ENCODE assay signal across 37 cellular contexts in the genomic region with DNA sequence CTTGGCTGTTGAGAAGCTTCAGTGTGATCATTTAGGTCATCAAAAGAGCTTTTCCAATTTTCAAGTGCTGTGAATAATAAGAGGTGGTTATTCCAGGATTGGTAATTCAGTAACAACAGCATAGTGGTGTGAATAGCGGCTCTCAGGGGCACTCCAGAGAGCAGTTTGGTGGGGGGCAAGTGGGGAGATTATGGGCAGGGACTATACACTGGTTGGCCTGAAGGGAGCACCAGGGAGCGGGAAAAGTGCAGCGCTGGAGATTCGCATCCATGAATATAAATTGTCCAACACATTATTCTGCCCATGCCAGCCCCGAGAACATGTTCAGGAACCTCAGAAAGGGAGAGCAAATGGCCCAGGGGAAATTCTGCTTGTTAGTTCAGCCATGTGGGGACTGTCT. TPM values are rescaled to one million over a fixed set of nuclear protein-coding genes. Genes with fewer than 3 reads are reported as not detected.
DNase-seq lines count a peak whose midpoint lies in the region; ATAC-seq and TF ChIP-seq lines count a peak whose summit lies in the region.
"Had no signal": no experiment of that assay in that cellular context is flagged by ENCODE, and none has a peak within 500 bp of the region (broad histone marks: within the 10 kb centered on the region; RNA-seq: fewer than 3 reads in every experiment).

No MANE protein-coding gene starts in this region.

- H2BK20ac ChIP-seq in H9 (ENCODE audit: low read depth, low read length, poor library complexity, severe bottlenecking) = no peak overlapping the region

- H3K9ac ChIP-seq in DND-41 (ENCODE audit: low read depth, low read length) = no peak overlapping the region
- no peak overlapping the region for H3K9ac ChIP-seq in H9 (ENCODE audit: extremely low read depth, insufficient read length, low read length)
- H3K9ac ChIP-seq in SK-N-SH = no peak overlapping the region
- H3K9ac ChIP-seq: BLaER1 treated with 17β-estradiol and CSF1 and Interleukin-3, amounts not matched to agents 10 nM and 100 nM; parathyroid adenoma had no signal

- H3K4me3 ChIP-seq in DND-41 (ENCODE audit: low read depth in 1 of 2, low read length in 2 of 2) (no peak overlapping the region), SK-N-SH (ENCODE audit: low read depth in 2 of 2, low read length in 1 of 2) (no peak overlapping the region)
- H3K4me3 ChIP-seq: BLaER1 treated with 17β-estradiol and CSF1 and Interleukin-3, amounts not matched to agents 10 nM and 100 nM; colonic mucosa; right atrium auricular region; SK-N-MC; smooth muscle cell; uterus had no signal

- H4K20me1 ChIP-seq in DND-41 (ENCODE audit: insufficient read depth, low read length) (no peaks in the 10 kb centered on the region), H9 (ENCODE audit: control insufficient read depth, insufficient read depth, insufficient read length) (no peaks in the 10 kb centered on the region), SK-N-SH (ENCODE audit: insufficient read depth) (no peaks in the 10 kb centered on the region)
- H4K20me1 ChIP-seq: BLaER1 treated with 17β-estradiol and CSF1 and Interleukin-3, amounts not matched to agents 10 nM and 100 nM had no signal

- TF ChIP-seq RAD21 in SK-N-SH (IDR thresholded peaks at IDR 0.05; ENCODE audit: low read length) = 0 out of 2 replicates have a peak, but pooled peaks have one; percentile 15

- no peak for ATAC-seq in DND-41 (ENCODE audit: insufficient read depth, low read depth)
- ATAC-seq: activated CD8-positive, alpha-beta memory T cell treated with anti-CD3 and anti-CD28 coated beads, Interleukin-2, amount 10 ng/mL, durations not matched to agents 7 days and 5 days; stimulated activated naive CD8-positive, alpha-beta T cell treated with anti-CD3 and anti-CD28 coated beads, Interleukin-15, amount 100 ng/mL, for 72 hours had no signal

- H3K27me3 ChIP-seq in DND-41 (ENCODE audit: insufficient read depth, low read length, poor library complexity) (no peaks in the 10 kb centered on the region), H9 (ENCODE audit: insufficient read depth, low read length) (no peaks in the 10 kb centered on the region), SK-N-SH (ENCODE audit: insufficient read depth) (peaks cover 14% of the 10 kb centered on the region; the same call in 1 of the 2 replicates)
- H3K27me3 ChIP-seq: BLaER1 treated with 17β-estradiol and CSF1 and Interleukin-3, amounts not matched to agents 10 nM and 100 nM; colonic mucosa; right atrium auricular region; uterus had no signal

- no peak overlapping the region for H4K5ac ChIP-seq in H9 (ENCODE audit: insufficient read length, low read depth, low read length)

- H3K56ac ChIP-seq in H9 (ENCODE audit: insufficient read length, low read depth, low read length) = no peak overlapping the region

- H3K36me3 ChIP-seq in DND-41 (ENCODE audit: insufficient read depth, low read length) (no peaks in the 10 kb centered on the region), SK-N-SH (replicated peaks in 1 of 2; ENCODE audit: control insufficient read depth in 1 of 2, insufficient read depth in 2 of 2, low read length in 1 of 2) (no peaks in the 10 kb centered on the region)
- H3K36me3 ChIP-seq: BLaER1 treated with 17β-estradiol and CSF1 and Interleukin-3, amounts not matched to agents 10 nM and 100 nM; colonic mucosa; right atrium auricular region; uterus had no signal

- H3K4me3 Mint-ChIP-seq in H9 = no peak overlapping the region
- H3K4me3 Mint-ChIP-seq: activated CD8-positive, alpha-beta memory T cell treated with anti-CD3 and anti-CD28 coated beads, Interleukin-2, amount 10 ng/mL, durations not matched to agents 7 days and 5 days; memory B cell; neural crest cell; stimulated activated naive CD8-positive, alpha-beta T cell treated with anti-CD3 and anti-CD28 coated beads, Interleukin-15, amount 100 ng/mL, for 72 hours; T-helper 1 cell treated with Interleukin-12 subunit alpha and Interleukin-12 subunit beta and Interleukin-4 antibody, amounts not matched to agents 30 μg/mL and 1 μg/mL, for 36 hours had no signal

- CTCF ChIA-PET in SK-N-SH (lab: Yijun Ruan, JAX) = no interaction called here

- H3K9me3 ChIP-seq in DND-41 (ENCODE audit: insufficient read depth, low read length, severe bottlenecking) (no peaks in the 10 kb centered on the region), H9 (ENCODE audit: control insufficient read depth, low read depth, low read length) (no peaks in the 10 kb centered on the region), SK-N-SH (no peaks in the 10 kb centered on the region)
- H3K9me3 ChIP-seq: BLaER1 treated with 17β-estradiol and CSF1 and Interleukin-3, amounts not matched to agents 10 nM and 100 nM; colonic mucosa; right atrium auricular region; uterus had no signal

- DNase-seq in DND-41 = no peak
- DNase-seq in H9 = no peak
- no peak for DNase-seq in SK-N-SH
- peak; percentile 28 for DNase-seq in iPS-NIHi7 (ENCODE audit: extremely low spot score)
- DNase-seq in stimulated activated CD4-positive, alpha-beta T cell treated with anti-CD3 and anti-CD28 coated beads, Interleukin-4, amount 100 ng/mL, for 1 hour = no peak
- DNase-seq in stimulated activated CD4-positive, alpha-beta T cell treated with anti-CD3 and anti-CD28 coated beads, Interleukin-1b, Interleukin-23, amount 100 ng/mL, for 48 hours = no peak
- no peak for DNase-seq in activated T-cell treated with anti-CD3 and anti-CD28 coated beads for 4 hours
- DNase-seq: activated CD4-positive, alpha-beta T cell treated with anti-CD3 and anti-CD28 coated beads, Interleukin-2, amount 50 U/mL, for 4 hours; activated CD8-positive, alpha-beta memory T cell treated with anti-CD3 and anti-CD28 coated beads, Interleukin-2, amount 10 ng/mL, durations not matched to agents 7 days and 5 days; activated gamma-delta T cell treated with Interleukin-2 at 50 U/mL for 16 hours; activated T-cell treated with anti-CD3 and anti-CD28 coated beads, Interleukin-2, amount 50 U/mL, for 48 hours; colonic mucosa; COR-L47; effector CD8-positive, alpha-beta T cell; glutamatergic neuron; KG1; MM.1S; NCI-H1417; NCI-H2029 treated with DMSO at 0.1 percent for 48 hours; NCI-H2227 treated with DMSO at 0.1 percent for 48 hours; NCI-H526 treated with DMSO at 0.1 percent for 48 hours; stimulated activated CD4-positive, alpha-beta T cell treated with anti-CD3 and anti-CD28 coated beads, Interleukin-2, amount 100 ng/mL, for 24 hours; stimulated activated CD8-positive, alpha-beta memory T cell treated with anti-CD3 and anti-CD28 coated beads, Interleukin-4, amount 100 ng/mL, for 48 hours; stimulated activated naive CD8-positive, alpha-beta T cell treated with anti-CD3 and anti-CD28 coated beads, Interleukin-15, amount 100 ng/mL, for 72 hours; uterus had no signal

- no peak overlapping the region for H2BK15ac ChIP-seq in H9 (ENCODE audit: low read depth, low read length)

- no peak overlapping the region for H3K27ac Mint-ChIP-seq in H9
- H3K27ac Mint-ChIP-seq: activated CD8-positive, alpha-beta memory T cell treated with anti-CD3 and anti-CD28 coated beads, Interleukin-2, amount 10 ng/mL, durations not matched to agents 7 days and 5 days; memory B cell; T-helper 1 cell treated with Interleukin-12 subunit alpha and Interleukin-12 subunit beta and Interleukin-4 antibody, amounts not matched to agents 30 μg/mL and 1 μg/mL, for 36 hours had no signal

- no peaks in the 10 kb centered on the region for H3K36me3 Mint-ChIP-seq in H9 (ENCODE audit: insufficient read depth in 1 of 3, low read depth in 3 of 3)
- H3K36me3 Mint-ChIP-seq: activated CD8-positive, alpha-beta memory T cell treated with anti-CD3 and anti-CD28 coated beads, Interleukin-2, amount 10 ng/mL, durations not matched to agents 7 days and 5 days; memory B cell had no signal

- H2AK5ac ChIP-seq in H9 (ENCODE audit: insufficient read length, low read length) = no peak overlapping the region

- H3K23ac ChIP-seq in H9 (ENCODE audit: insufficient read length, low read depth, low read length) = no peak overlapping the region

- no peak overlapping the region for H3T11ph ChIP-seq in H9 (ENCODE audit: low read length)

- H3K4me1 ChIP-seq in DND-41 (ENCODE audit: insufficient read depth, low read length) (no peaks in the 10 kb centered on the region), H9 (ENCODE audit: insufficient read depth, low read length) (no peaks in the 10 kb centered on the region), SK-N-SH (ENCODE audit: control insufficient read depth in 1 of 2, insufficient read depth in 2 of 2, low read depth in 1 of 2, low read length in 1 of 2) (no peaks in the 10 kb centered on the region)
- H3K4me1 ChIP-seq: colonic mucosa, parathyroid adenoma, right atrium auricular region, uterus had no signal

- H3K27ac ChIP-seq in DND-41 (ENCODE audit: low read length) = no peak overlapping the region
- H3K27ac ChIP-seq in H9 (ENCODE audit: insufficient read length, low read depth, low read length) = no peak overlapping the region
- no peak overlapping the region for H3K27ac ChIP-seq in SK-N-SH (ENCODE audit: low read depth in 2 of 2, low read length in 1 of 2)
- H3K27ac ChIP-seq: BLaER1 treated with 17β-estradiol and CSF1 and Interleukin-3, amounts not matched to agents 10 nM and 100 nM; colonic mucosa; epithelial cell of prostate; parathyroid adenoma; right atrium auricular region; SK-N-MC; uterus had no signal

- H3K79me1 ChIP-seq in H9 (ENCODE audit: insufficient read depth, low read depth, low read length, poor library complexity, severe bottlenecking) = no peaks in the 10 kb centered on the region

- peaks cover 14% of the 10 kb centered on the region in 2 experiments for H3K4me1 Mint-ChIP-seq in H9
- H3K4me1 Mint-ChIP-seq: activated CD8-positive, alpha-beta memory T cell treated with anti-CD3 and anti-CD28 coated beads, Interleukin-2, amount 10 ng/mL, durations not matched to agents 7 days and 5 days; memory B cell; neural crest cell; stimulated activated naive CD8-positive, alpha-beta T cell treated with anti-CD3 and anti-CD28 coated beads, Interleukin-15, amount 100 ng/mL, for 72 hours had no signal

- H2BK5ac ChIP-seq in H9 (ENCODE audit: insufficient read length, low read length) = no peak overlapping the region

- no peaks in the 10 kb centered on the region for H3K9me2 ChIP-seq in SK-N-SH

- H3F3A ChIP-seq in SK-N-SH (replicated peaks; ENCODE audit: insufficient read depth) = no peaks in the 10 kb centered on the region

- no peak overlapping the region for H4K8ac ChIP-seq in H9 (replicated peaks; ENCODE audit: insufficient read length, low read depth, low read length)

- no peak overlapping the region for H2BK12ac ChIP-seq in H9 (ENCODE audit: insufficient read length, low read depth, low read length)

- H3K79me2 ChIP-seq in DND-41 (ENCODE audit: insufficient read depth, low read length) (no peaks in the 10 kb centered on the region), H9 (ENCODE audit: insufficient read depth, low read length) (no peaks in the 10 kb centered on the region), SK-N-SH (ENCODE audit: insufficient read depth) (no peaks in the 10 kb centered on the region)
- H3K79me2 ChIP-seq: parathyroid adenoma had no signal

- H3K4ac ChIP-seq in H9 (ENCODE audit: low read depth, low read length) = no peak overlapping the region

- H3K23me2 ChIP-seq in H9 (ENCODE audit: insufficient read length, low read depth, low read length, poor library complexity, severe bottlenecking) = no peaks in the 10 kb centered on the region

- H3K4me2 ChIP-seq in DND-41 (ENCODE audit: insufficient read depth, low read length) = no peak overlapping the region
- H3K4me2 ChIP-seq in H9 (ENCODE audit: insufficient read depth, insufficient read length, low read length) = no peak overlapping the region
- H3K4me2 ChIP-seq in SK-N-SH = no peak overlapping the region
- H3K4me2 ChIP-seq: BLaER1 treated with 17β-estradiol and CSF1 and Interleukin-3, amounts not matched to agents 10 nM and 100 nM; smooth muscle cell had no signal

- POLR2A ChIA-PET in SK-N-SH (lab: Yijun Ruan, JAX) = no interaction called here

- H3K27me3 Mint-ChIP-seq in H9 (ENCODE audit: low read depth) = no peaks in the 10 kb centered on the region
- H3K27me3 Mint-ChIP-seq: stimulated activated naive CD8-positive, alpha-beta T cell treated with anti-CD3 and anti-CD28 coated beads, Interleukin-15, amount 100 ng/mL, for 72 hours had no signal

- no CpG with 5 or more reads among the region's 5 CpGs for WGBS in H9 (ENCODE audit: extremely low coverage, insufficient read length, low lambda C conversion rate)
- WGBS in SK-N-SH (ENCODE audit: low lambda C conversion rate) = 12% methylated on average over 5 of the region's 5 CpGs

- TF ChIP-seq EP300 in SK-N-SH (IDR thresholded peaks at IDR 0.05; ENCODE audit: borderline replicate concordance in 1 of 2, low read depth in 1 of 2, low read length in 1 of 2) = no peak

- H2AFZ ChIP-seq in DND-41 (ENCODE audit: low read depth, low read length) (no peak overlapping the region), H9 (ENCODE audit: low read length) (no peak overlapping the region), SK-N-SH (ENCODE audit: low read depth) (no peak overlapping the region)
- H2AFZ ChIP-seq: parathyroid adenoma had no signal

- H4K91ac ChIP-seq in H9 (ENCODE audit: insufficient read length, low read depth, low read length) = no peak overlapping the region

- no peak overlapping the region for H2BK120ac ChIP-seq in H9 (ENCODE audit: low read depth, low read length, poor library complexity, severe bottlenecking)

- H3K14ac ChIP-seq in H9 (ENCODE audit: insufficient read depth, low read length) = no peak overlapping the region

- H3K9me3 Mint-ChIP-seq in H9 = no peaks in the 10 kb centered on the region; a peak in 1 of 5 replicates
- H3K9me3 Mint-ChIP-seq: stimulated activated naive CD8-positive, alpha-beta T cell treated with anti-CD3 and anti-CD28 coated beads, Interleukin-15, amount 100 ng/mL, for 72 hours; T-helper 1 cell treated with Interleukin-12 subunit alpha and Interleukin-12 subunit beta and Interleukin-4 antibody, amounts not matched to agents 30 μg/mL and 1 μg/mL, for 36 hours had no signal

- H3K18ac ChIP-seq in H9 (ENCODE audit: insufficient read length, low read depth, low read length) = no peak overlapping the region

- peak; percentile 23 for TF ChIP-seq CTCF in DND-41 (IDR thresholded peaks at IDR 0.05; ENCODE audit: borderline replicate concordance, extremely low read depth, low read length, poor library complexity, severe bottlenecking)
- peak; percentile 50 for TF ChIP-seq CTCF in H9 (conservative IDR thresholded peaks at IDR 0.05)
- peak; percentile 36; the same call in 1 of the 2 replicates for TF ChIP-seq CTCF in SK-N-SH (IDR thresholded peaks at IDR 0.05)

RNA-seq across cellular contexts. Expression of gene OR6Q1, which starts 37.9 kb away (rescaled TPM):
- not detected in 2 replicates for total RNA-seq in H9 (2021)
- polyA plus RNA-seq in SK-N-SH (2012; rRNA removed) = not detected in 2 replicates
- polyA plus RNA-seq in SK-N-SH (2012; cell fraction: cytosol; rRNA removed) = not detected in 2 replicates
- not detected in 2 replicates for polyA plus RNA-seq in SK-N-SH (2012; cell fraction: nucleus; rRNA removed)
- total RNA-seq: activated CD8-positive, alpha-beta memory T cell treated with anti-CD3 and anti-CD28 coated beads, Interleukin-2, amount 10 ng/mL, durations not matched to agents 7 days and 5 days; astrocyte; cardiac septum; colonic mucosa; neural crest cell; right atrium auricular region; smooth muscle cell; uterus had no signal
- polyA plus RNA-seq: smooth muscle cell, thymus had no signal

RNA-seq across cellular contexts. Expression of gene OR9Q1, which starts 45.0 kb away (rescaled TPM):
- not detected in 2 replicates for total RNA-seq in H9 (2021)
- not detected in 2 replicates for polyA plus RNA-seq in SK-N-SH (2012; rRNA removed)
- polyA plus RNA-seq in SK-N-SH (2012; cell fraction: cytosol; rRNA removed) = not detected in 2 replicates
- not detected in 2 replicates for polyA plus RNA-seq in SK-N-SH (2012; cell fraction: nucleus; rRNA removed)
- total RNA-seq: activated CD8-positive, alpha-beta memory T cell treated with anti-CD3 and anti-CD28 coated beads, Interleukin-2, amount 10 ng/mL, durations not matched to agents 7 days and 5 days; astrocyte; cardiac septum; colonic mucosa; neural crest cell; right atrium auricular region; smooth muscle cell; uterus had no signal
- polyA plus RNA-seq: smooth muscle cell had no signal

RNA-seq across cellular contexts. Expression of gene OR9I1, which starts 56.7 kb away (rescaled TPM):
- total RNA-seq in H9 (2021) = not detected in 2 replicates
- not detected in 2 replicates for polyA plus RNA-seq in SK-N-SH (2012; rRNA removed)
- not detected in 2 replicates for polyA plus RNA-seq in SK-N-SH (2012; cell fraction: cytosol; rRNA removed)
- polyA plus RNA-seq in SK-N-SH (2012; cell fraction: nucleus; rRNA removed) = not detected in 2 replicates
- total RNA-seq: activated CD8-positive, alpha-beta memory T cell treated with anti-CD3 and anti-CD28 coated beads, Interleukin-2, amount 10 ng/mL, durations not matched to agents 7 days and 5 days; astrocyte; cardiac septum; colonic mucosa; neural crest cell; right atrium auricular region; smooth muscle cell; uterus had no signal
- polyA plus RNA-seq: smooth muscle cell, thymus had no signal
